In genomic region chr6:134289204-134289575, GRCh38 we compare ENCODE assay signal across 13 cellular contexts. TPM values are rescaled to one million over a fixed set of nuclear protein-coding genes. Genes with fewer than 3 reads are reported as not detected.
DNase-seq lines count a peak whose midpoint lies in the region; ATAC-seq, FAIRE-seq and TF ChIP-seq lines count a peak whose summit lies in the region.
"Had no signal": no experiment of that assay in that cellular context is flagged by ENCODE, and none has a peak within 500 bp of the region (broad histone marks: within the 10 kb centered on the region; RNA-seq: fewer than 3 reads in every experiment).

No MANE protein-coding gene starts in this region.

- H3K9ac ChIP-seq in endothelial cell of umbilical vein (replicated peaks; ENCODE audit: extremely low read depth, insufficient read depth, low read length): peak overlapping the region; percentile 89

- H3K4me1 ChIP-seq in endothelial cell of umbilical vein (ENCODE audit: control insufficient read depth, extremely low read depth, insufficient read depth, low read length): peaks cover 28% of the 10 kb centered on the region

- H3K36me3 ChIP-seq in endothelial cell of umbilical vein (ENCODE audit: control insufficient read depth in 2 of 2, extremely low read depth in 1 of 2, insufficient read depth in 2 of 2, low read length in 2 of 2): no peaks in the 10 kb centered on the region
- H3K36me3 ChIP-seq: esophagus muscularis mucosa, thyroid gland had no signal

- peak overlapping the region; percentile 96 for H3K27ac Mint-ChIP-seq in activated CD4-positive, alpha-beta T cell treated with anti-CD3 and anti-CD28 coated beads, Interleukin-2, amount 10 ng/mL, durations not matched to agents 24 days and 14 days
- peak overlapping the region; percentile 95 to 99 for H3K27ac Mint-ChIP-seq in stimulated activated naive CD8-positive, alpha-beta T cell treated with anti-CD3 and anti-CD28 coated beads, Interleukin-15, amount 100 ng/mL, for 72 hours

- TF ChIP-seq CTCF in endothelial cell of umbilical vein (IDR thresholded peaks at IDR 0.05; ENCODE audit: extremely low read depth in 1 of 2, insufficient read depth in 1 of 2, low read depth in 1 of 2, low read length in 2 of 2): no peak

- H4K20me1 ChIP-seq in endothelial cell of umbilical vein (replicated peaks; ENCODE audit: control insufficient read depth, extremely low read depth, insufficient read depth, low read length): no peaks in the 10 kb centered on the region

- H3K27me3 Mint-ChIP-seq in activated CD4-positive, alpha-beta T cell treated with anti-CD3 and anti-CD28 coated beads, Interleukin-2, amount 10 ng/mL, durations not matched to agents 24 days and 14 days: no peaks in the 10 kb centered on the region
- no peaks in the 10 kb centered on the region for H3K27me3 Mint-ChIP-seq in stimulated activated naive CD8-positive, alpha-beta T cell treated with anti-CD3 and anti-CD28 coated beads, Interleukin-15, amount 100 ng/mL, for 72 hours
- H3K27me3 Mint-ChIP-seq: activated CD4-positive, alpha-beta T cell treated with anti-CD3 and anti-CD28 coated beads, Interleukin-2, amount 10 ng/mL, durations not matched to agents 7 days and 5 days had no signal

- peak; percentile 18 for ATAC-seq in SK-N-SH treated with all-trans-retinoic acid at 6 μM for 48 hours
- no peak for ATAC-seq in stimulated activated naive CD8-positive, alpha-beta T cell treated with anti-CD3 and anti-CD28 coated beads, Interleukin-15, amount 100 ng/mL, for 72 hours
- ATAC-seq in HG03460 (IDR thresholded peaks at IDR 0.05; ENCODE audit: unreplicated experiment): no peak
- ATAC-seq: Right ventricle myocardium inferior had no signal

- H3K9me3 ChIP-seq in endothelial cell of umbilical vein (replicated peaks; ENCODE audit: control insufficient read depth, insufficient read depth, low read length): no peaks in the 10 kb centered on the region
- H3K9me3 ChIP-seq: esophagus muscularis mucosa, thyroid gland had no signal

- no peaks in the 10 kb centered on the region for H3K27me3 ChIP-seq in endothelial cell of umbilical vein (ENCODE audit: control insufficient read depth in 2 of 2, insufficient read depth in 2 of 2, low read length in 2 of 2)
- H3K27me3 ChIP-seq: esophagus muscularis mucosa, thyroid gland had no signal

- H3K9me1 ChIP-seq in endothelial cell of umbilical vein (replicated peaks; ENCODE audit: control insufficient read depth, extremely low read depth, insufficient read depth, low read length): no peaks in the 10 kb centered on the region

- no peaks in the 10 kb centered on the region for H3K79me2 ChIP-seq in endothelial cell of umbilical vein (ENCODE audit: control insufficient read depth, insufficient read depth, low read length)

- intact Hi-C loops in activated CD4-positive, alpha-beta T cell treated with anti-CD3 and anti-CD28 coated beads, Interleukin-2, amount 10 ng/mL, durations not matched to agents 24 days and 14 days (cut with micrococcal nuclease): loop anchor here (2.0 to 10.0 kb wide), 6 partner anchors 26 to 840 kb away; partner anchors contain the start of gene ALDH8A1
- intact Hi-C loops in endothelial cell of umbilical vein (cut with micrococcal nuclease): loop anchor here (2.0 kb wide), 1 partner anchor 262 kb away; no protein-coding TSS in a partner anchor

- no peak overlapping the region for H2AFZ ChIP-seq in endothelial cell of umbilical vein (ENCODE audit: low read depth, low read length)

- peak; percentile 8 for FAIRE-seq in endothelial cell of umbilical vein (lab: Jason Lieb, UNC)

- no peak for TF ChIP-seq POLR2A in endothelial cell of umbilical vein (IDR thresholded peaks at IDR 0.05; ENCODE audit: low read depth, low read length)

- H3K4me1 Mint-ChIP-seq in activated CD4-positive, alpha-beta T cell treated with anti-CD3 and anti-CD28 coated beads, Interleukin-2, amount 10 ng/mL, durations not matched to agents 24 days and 14 days: peaks cover 20% of the 10 kb centered on the region
- H3K4me1 Mint-ChIP-seq in stimulated activated naive CD8-positive, alpha-beta T cell treated with anti-CD3 and anti-CD28 coated beads, Interleukin-15, amount 100 ng/mL, for 72 hours: peaks cover 63% of the 10 kb centered on the region

- BruUV-seq in endothelial cell of umbilical vein (replicated peaks; lab: Mats Ljungman, UMichigan): no TSS peak

- H3K9me3 Mint-ChIP-seq in activated CD4-positive, alpha-beta T cell treated with anti-CD3 and anti-CD28 coated beads, Interleukin-2, amount 10 ng/mL, durations not matched to agents 24 days and 14 days: no peaks in the 10 kb centered on the region
- no peaks in the 10 kb centered on the region for H3K9me3 Mint-ChIP-seq in stimulated activated naive CD8-positive, alpha-beta T cell treated with anti-CD3 and anti-CD28 coated beads, Interleukin-15, amount 100 ng/mL, for 72 hours

- peak overlapping the region; percentile 33 for H3K4me2 ChIP-seq in endothelial cell of umbilical vein (ENCODE audit: insufficient read depth, low read length)

- POLR2A ChIA-PET in endothelial cell of umbilical vein (lab: Charles Lee): interaction anchor here (1.2 kb wide), 1 partner anchor 112 kb away, joined by 3 read pairs; no protein-coding TSS in a partner anchor

- dilution Hi-C loops in endothelial cell of umbilical vein (cut with MboI; ENCODE audit: extremely low pct_ligation_motif_present, low sequenced_read_pairs): no loop called here

- H3K36me3 Mint-ChIP-seq in activated CD4-positive, alpha-beta T cell treated with anti-CD3 and anti-CD28 coated beads, Interleukin-2, amount 10 ng/mL, durations not matched to agents 24 days and 14 days (ENCODE audit: low read depth): no peaks in the 10 kb centered on the region

- peak overlapping the region; percentile 61 for H3K4me3 Mint-ChIP-seq in activated CD4-positive, alpha-beta T cell treated with anti-CD3 and anti-CD28 coated beads, Interleukin-2, amount 10 ng/mL, durations not matched to agents 24 days and 14 days
- H3K4me3 Mint-ChIP-seq in stimulated activated naive CD8-positive, alpha-beta T cell treated with anti-CD3 and anti-CD28 coated beads, Interleukin-15, amount 100 ng/mL, for 72 hours: peak overlapping the region in 1 of 2 donors; percentile 69
- H3K4me3 Mint-ChIP-seq: activated CD4-positive, alpha-beta T cell treated with anti-CD3 and anti-CD28 coated beads, Interleukin-2, amount 10 ng/mL, durations not matched to agents 7 days and 5 days had no signal

- CTCF ChIA-PET in endothelial cell of umbilical vein (lab: Charles Lee): interaction anchor here (1.0 to 2.2 kb wide), 4 partner anchors 10 to 651 kb away, joined by 3 to 6 read pairs (median 3); no protein-coding TSS in a partner anchor

- no peak overlapping the region for H3K4me3 ChIP-seq in endothelial cell of umbilical vein (replicated peaks in 1 of 3; ENCODE audit: insufficient read depth in 1 of 3, low read depth in 1 of 3, low read length in 3 of 3)
- H3K4me3 ChIP-seq: esophagus muscularis mucosa, thyroid gland had no signal

- peak overlapping the region; percentile 100 for H3K27ac ChIP-seq in endothelial cell of umbilical vein (ENCODE audit: insufficient read depth, low read depth, low read length)
- H3K27ac ChIP-seq: esophagus muscularis mucosa, thyroid gland had no signal

- DNase-seq in activated CD4-positive, alpha-beta T cell treated with anti-CD3 and anti-CD28 coated beads, Interleukin-2, amount 10 ng/mL, durations not matched to agents 24 days and 14 days: no peak
- no peak for DNase-seq in activated CD4-positive, alpha-beta T cell treated with anti-CD3 and anti-CD28 coated beads for 4 hours
- no peak for DNase-seq in endothelial cell of umbilical vein (ENCODE audit: low read depth, low spot score)
- no peak for DNase-seq in stimulated activated naive CD8-positive, alpha-beta T cell treated with anti-CD3 and anti-CD28 coated beads, Interleukin-15, amount 100 ng/mL, for 72 hours
- DNase-seq in NCI-H1105 (lab: John Stamatoyannopoulos, UW): no peak
- DNase-seq in mucosa of gallbladder (ENCODE audit: low spot score): no peak
- DNase-seq: NCI-H345, thyroid gland had no signal

TF ChIP-seq in SK-N-SH treated with all-trans-retinoic acid at 6 μM for 48 hours, 23 proteins besides CTCF, POLR2A, EP300 and RAD21 (continues in another document):
- TF ChIP-seq BACH2 (CRISPR knock-in tag; IDR thresholded peaks at IDR 0.05; ENCODE audit: borderline replicate concordance) (no peak), PPARA (CRISPR knock-in tag; IDR thresholded peaks at IDR 0.05; ENCODE audit: borderline replicate concordance) (no peak)

TF ChIP-seq in endothelial cell of umbilical vein, 7 proteins besides CTCF, POLR2A, EP300 and RAD21:
- TF ChIP-seq MYC (IDR thresholded peaks at IDR 0.05; ENCODE audit: low read depth, low read length): no peak
- no peak for TF ChIP-seq POLR2AphosphoS5 (IDR thresholded peaks at IDR 0.05; ENCODE audit: insufficient read depth, low read depth, low read length)
- TF ChIP-seq FOS (IDR thresholded peaks at IDR 0.05; ENCODE audit: borderline replicate concordance, insufficient read depth, low read length): no peak
- TF ChIP-seq JUN (IDR thresholded peaks at IDR 0.05; ENCODE audit: borderline replicate concordance, insufficient read depth, insufficient read length, low read depth): no peak
- no peak for TF ChIP-seq GATA2 (IDR thresholded peaks at IDR 0.05; ENCODE audit: insufficient read depth, insufficient read length, low read depth, low read length)
- no peak for TF ChIP-seq EZH2 (IDR thresholded peaks at IDR 0.05; ENCODE audit: borderline replicate concordance, low read depth, low read length, severe bottlenecking)
- TF ChIP-seq, protein P1, sequence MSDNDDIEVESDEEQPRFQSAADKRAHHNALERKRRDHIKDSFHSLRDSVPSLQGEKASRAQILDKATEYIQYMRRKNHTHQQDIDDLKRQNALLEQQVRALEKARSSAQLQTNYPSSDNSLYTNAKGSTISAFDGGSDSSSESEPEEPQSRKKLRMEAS (IDR thresholded peaks at IDR 0.05; ENCODE audit: insufficient read depth, insufficient read length): no peak
TF ChIP-seq in endothelial cell of umbilical vein: peak in this region for 0.

RNA-seq across cellular contexts. Expression of gene SGK1, which starts 28.7 kb away (rescaled TPM):
- 28.8 and 36.4 TPM in 2 replicates for total RNA-seq in activated CD4-positive, alpha-beta T cell treated with anti-CD3 and anti-CD28 coated beads, Interleukin-2, amount 10 ng/mL, durations not matched to agents 24 days and 14 days
- 121 and 150 TPM in 2 replicates for total RNA-seq in endothelial cell of umbilical vein
- polyA plus RNA-seq in endothelial cell of umbilical vein: 113 and 128 TPM in 2 replicates
- 241 and 247 TPM in 2 replicates for polyA plus RNA-seq in endothelial cell of umbilical vein (2011; cell fraction: cytosol; rRNA removed)
- polyA plus RNA-seq in endothelial cell of umbilical vein (2011; cell fraction: nucleus; rRNA removed): 531 and 683 TPM in 2 replicates
- polyA plus RNA-seq in endothelial cell of umbilical vein (2012): 220 and 382 TPM in 2 replicates
- 120 and 155 TPM in 2 replicates for polyA minus RNA-seq in endothelial cell of umbilical vein
- polyA minus RNA-seq in endothelial cell of umbilical vein (2011; cell fraction: cytosol; rRNA and poly(A)+ RNA removed): 310 TPM
- 266 and 294 TPM in 2 replicates for polyA minus RNA-seq in endothelial cell of umbilical vein (2011; cell fraction: nucleus; rRNA and poly(A)+ RNA removed)
- total RNA-seq in mucosa of gallbladder: 220 TPM
